In the genomic region with DNA sequence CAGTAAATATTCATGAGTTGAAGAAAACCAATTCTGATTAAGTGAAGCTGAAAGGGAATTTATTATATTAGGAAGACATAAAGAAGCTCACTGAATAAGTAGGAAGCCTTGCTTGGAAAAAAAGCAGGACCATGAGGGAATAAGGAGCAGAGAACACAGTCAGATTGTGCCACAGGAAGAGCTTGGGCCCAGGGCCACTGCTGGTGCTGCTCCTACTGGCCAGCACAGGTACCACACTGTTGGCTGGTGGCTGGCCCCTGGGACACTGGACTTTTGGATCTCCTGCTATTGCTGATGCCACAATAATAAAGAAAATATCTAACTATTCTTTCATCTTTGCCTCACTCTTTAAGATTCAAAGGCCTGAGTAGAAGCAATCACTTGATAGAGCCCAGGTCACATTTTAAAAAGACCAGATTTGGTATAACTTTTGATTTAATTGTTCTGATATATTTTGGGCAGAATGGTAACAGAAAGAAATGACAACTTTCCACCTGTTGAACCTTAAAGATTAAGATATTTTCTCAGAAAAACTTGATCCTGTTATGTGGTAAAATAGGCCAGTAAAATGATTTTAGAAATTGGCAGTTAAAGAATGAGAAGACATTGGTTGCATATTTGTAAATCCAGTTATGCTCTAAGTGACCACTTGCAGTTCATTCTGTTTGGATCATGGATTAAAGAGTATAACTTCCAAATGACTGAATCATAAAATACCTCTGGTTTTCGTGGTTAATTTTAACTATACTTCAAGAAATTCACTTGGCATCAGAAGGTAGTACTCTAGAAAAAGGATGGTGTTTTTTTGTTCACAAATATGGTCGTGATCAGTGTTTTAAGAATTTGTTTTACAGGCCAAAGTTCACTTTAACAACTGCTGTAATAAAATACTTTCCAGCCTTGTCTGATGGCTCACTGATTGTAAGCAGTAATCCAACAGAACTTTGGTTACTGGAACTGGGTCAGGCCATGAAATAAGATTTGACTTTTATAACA, we compare ENCODE assay signal across 8 cellular contexts.
DNase-seq lines count a peak whose midpoint lies in the region; ATAC-seq lines count a peak whose summit lies in the region.

No MANE protein-coding gene starts in this region.

- no peaks in the 10 kb centered on the region for H3K79me1 ChIP-seq in mesendoderm (ENCODE audit: low read length)

- H2BK15ac ChIP-seq in mesendoderm (replicated peaks; ENCODE audit: low read depth): no peak overlapping the region

- no peak overlapping the region for H4K5ac ChIP-seq in mesendoderm (ENCODE audit: low read length)

- no peak overlapping the region for H2BK5ac ChIP-seq in mesendoderm (ENCODE audit: low read length)

- H3K27ac ChIP-seq in mesendoderm (ENCODE audit: low read depth, low read length): no peak overlapping the region

- peak; percentile 45 for ATAC-seq in Right ventricle myocardium inferior
- ATAC-seq in GM19397 (IDR thresholded peaks at IDR 0.05; ENCODE audit: unreplicated experiment): no peak

- no peak overlapping the region for H2BK120ac ChIP-seq in mesendoderm (ENCODE audit: low read depth, low read length)

- H3K18ac ChIP-seq in mesendoderm (ENCODE audit: low read length): no peak overlapping the region

- no peak overlapping the region for H4K8ac ChIP-seq in mesendoderm (ENCODE audit: low read depth, low read length)

- no peaks in the 10 kb centered on the region for H3K4me1 ChIP-seq in mesendoderm (ENCODE audit: control insufficient read depth, low read depth, low read length)

- no peak overlapping the region for H3K4me3 ChIP-seq in mesendoderm (ENCODE audit: low read length)

- no CpG with 5 or more reads among the region's 2 CpGs for WGBS in mesendoderm (ENCODE audit: extremely low coverage, insufficient coverage, low lambda C conversion rate)

- intact Hi-C loops in Right ventricle myocardium inferior (cut with DNase I) (loop anchor here (5.0 kb wide), 1 partner anchor 67 kb away; a partner anchor contains a TSS), cardiac septum (cut with DNase I) (no loop called here)

- no peak overlapping the region for H3K4ac ChIP-seq in mesendoderm (ENCODE audit: low read depth, low read length)

- no peak overlapping the region for H2AK5ac ChIP-seq in mesendoderm (ENCODE audit: low read length)

- H3K9ac ChIP-seq in mesendoderm (ENCODE audit: low read length): no peak overlapping the region

- no peak for DNase-seq in Right ventricle myocardium inferior (ENCODE audit: missing footprints)
- DNase-seq in cardiac septum (ENCODE audit: low spot score): no peak
- peak; percentile 28 for DNase-seq in HPDE6-E6E7 (ENCODE audit: extremely low spot score)
- DNase-seq in cerebellar cortex (ENCODE audit: low spot score): peak; percentile 5
- peak; percentile 68 for DNase-seq in mesendoderm
- no peak for DNase-seq in NCI-H1436 (lab: John Stamatoyannopoulos, UW)
- no peak for DNase-seq in NCI-H748 treated with DMSO at 0.1 percent for 48 hours (lab: John Stamatoyannopoulos, UW)

- no peak overlapping the region for H3K23ac ChIP-seq in mesendoderm (ENCODE audit: low read length)

- H3K79me2 ChIP-seq in mesendoderm (ENCODE audit: control insufficient read depth, insufficient read depth, low read length): no peaks in the 10 kb centered on the region

- no peaks in the 10 kb centered on the region for H3K36me3 ChIP-seq in mesendoderm (ENCODE audit: control insufficient read depth, insufficient read depth, low read length)

- H3K27me3 ChIP-seq in mesendoderm (ENCODE audit: insufficient read depth, low read length, poor library complexity): no peaks in the 10 kb centered on the region

- H3K56ac ChIP-seq in mesendoderm (ENCODE audit: low read length): no peak overlapping the region

- no peak overlapping the region for H3K4me2 ChIP-seq in mesendoderm (ENCODE audit: low read length)

Comparison
In these comparisons a context has a peak if more than half of its experiments do, and no peak if none do; other contexts are left out.
1. DNase-seq: peak in HPDE6-E6E7 (single experiment), cerebellar cortex (single experiment) and mesendoderm (single experiment); none in Right ventricle myocardium inferior (single experiment), cardiac septum (single experiment), NCI-H1436 (single experiment) and NCI-H748 treated with DMSO at 0.1 percent for 48 hours (single experiment).